9 cellular contexts compared by ENCODE assay signal in the genomic region with DNA sequence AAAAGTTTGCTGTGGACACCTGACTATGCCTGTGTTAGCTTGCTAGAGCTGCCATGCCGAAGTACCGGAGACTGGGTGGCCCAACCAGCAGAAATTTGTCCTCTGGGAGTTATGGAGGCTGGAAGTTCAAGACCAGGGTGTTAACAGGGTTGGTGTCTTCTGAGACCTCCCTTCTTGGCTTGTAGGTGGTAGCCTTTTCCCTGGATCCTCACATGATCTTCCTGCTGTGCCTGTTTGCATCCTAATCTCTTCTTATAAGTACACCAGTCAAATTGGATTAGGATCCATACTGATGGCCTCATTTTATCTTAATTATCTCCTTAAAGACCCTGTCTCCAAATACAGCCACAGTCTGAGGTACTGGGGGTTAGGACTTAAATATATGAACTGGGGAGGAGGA. TPM values are rescaled to one million over a fixed set of nuclear protein-coding genes. Genes with fewer than 3 reads are reported as not detected.
A peak's percentile ranks its signal among the peaks of the same experiment; 100 is the strongest.
DNase-seq lines count a peak whose midpoint lies in the region; ATAC-seq, FAIRE-seq and TF ChIP-seq lines count a peak whose summit lies in the region.
"Had no signal": no experiment of that assay in that cellular context is flagged by ENCODE, and none has a peak within 500 bp of the region (broad histone marks: within the 10 kb centered on the region; RNA-seq: fewer than 3 reads in every experiment).

No MANE protein-coding gene starts in this region.

- H3K27ac ChIP-seq in kidney (ENCODE audit: low read depth in 2 of 2, low read length in 2 of 2) (no peak overlapping the region), suprapubic skin (no peak overlapping the region)

- H3K9ac ChIP-seq in kidney (ENCODE audit: low read length in 2 of 2), result peak overlapping the region; percentile 10 to 83

- peak overlapping the region; percentile 64 to 90 for H3K4me3 ChIP-seq in kidney (ENCODE audit: low read length in 2 of 2)
- H3K4me3 ChIP-seq in suprapubic skin, result peak overlapping the region; percentile 84

- peaks cover 4% of the 10 kb centered on the region for H3K27me3 Mint-ChIP-seq in activated CD4-positive, alpha-beta T cell treated with anti-CD3 and anti-CD28 coated beads, Interleukin-2, amount 10 ng/mL, durations not matched to agents 7 days and 5 days

- H3K9me3 ChIP-seq in kidney (ENCODE audit: control insufficient read depth in 1 of 2, low read length in 2 of 2) (no peaks in the 10 kb centered on the region), suprapubic skin (no peaks in the 10 kb centered on the region)

- H3K4me3 Mint-ChIP-seq in activated CD4-positive, alpha-beta T cell treated with anti-CD3 and anti-CD28 coated beads, Interleukin-2, amount 10 ng/mL, durations not matched to agents 7 days and 5 days, result peak overlapping the region; percentile 76

- CTCF ChIA-PET in activated CD4-positive, alpha-beta T cell treated with anti-CD3 and anti-CD28 coated beads, Interleukin-2, amount 10 ng/mL, durations not matched to agents 7 days and 5 days (lab: Charles Lee), result no interaction called here

- H3K27ac Mint-ChIP-seq in activated CD4-positive, alpha-beta T cell treated with anti-CD3 and anti-CD28 coated beads, Interleukin-2, amount 10 ng/mL, durations not matched to agents 7 days and 5 days, result peak overlapping the region; percentile 94
- H3K27ac Mint-ChIP-seq in activated naive CD4-positive, alpha-beta T cell treated with anti-CD3 and anti-CD28 coated beads, Interleukin-2, amount 50 U/mL, for 72 hours, result peak overlapping the region; percentile 81 to 93

- TF ChIP-seq CTCF in kidney (IDR thresholded peaks at IDR 0.05; ENCODE audit: borderline replicate concordance, extremely low read depth, insufficient read depth) (no peak), suprapubic skin (IDR thresholded peaks at IDR 0.05) (no peak)

- 65% methylated on average over 2 of the region's 2 CpGs for WGBS in suprapubic skin

- intact Hi-C loops in kidney (cut with DNase I), result no loop called here

- H3K4me1 Mint-ChIP-seq in activated CD4-positive, alpha-beta T cell treated with anti-CD3 and anti-CD28 coated beads, Interleukin-2, amount 10 ng/mL, durations not matched to agents 7 days and 5 days, result peaks cover 27% of the 10 kb centered on the region

- POLR2A ChIA-PET in activated CD4-positive, alpha-beta T cell treated with anti-CD3 and anti-CD28 coated beads, Interleukin-2, amount 10 ng/mL, durations not matched to agents 7 days and 5 days (lab: Charles Lee), result no interaction called here

- TF ChIP-seq POLR2A in suprapubic skin (IDR thresholded peaks at IDR 0.05), result no peak

- no peaks in the 10 kb centered on the region for H3K27me3 ChIP-seq in suprapubic skin

- ATAC-seq in activated naive CD4-positive, alpha-beta T cell treated with anti-CD3 and anti-CD28 coated beads, Interleukin-2, amount 50 U/mL, for 72 hours, result no peak
- ATAC-seq in HG03469 (IDR thresholded peaks at IDR 0.05; ENCODE audit: unreplicated experiment) (no peak), left lobe of liver (no peak)

- H3K36me3 ChIP-seq in kidney (ENCODE audit: control insufficient read depth in 1 of 2, insufficient read depth in 2 of 2, low read length in 2 of 2), result peaks cover 0 to 7% of the 10 kb centered on the region in 2 donors
- H3K36me3 ChIP-seq in suprapubic skin, result peaks cover 8% of the 10 kb centered on the region

- DNase-seq in activated CD4-positive, alpha-beta T cell treated with anti-CD3 and anti-CD28 coated beads, Interleukin-2, amount 10 ng/mL, durations not matched to agents 7 days and 5 days, result no peak
- DNase-seq in activated CD4-positive, alpha-beta T cell treated with anti-CD3 and anti-CD28 coated beads for 1 hour, result no peak
- peak in 1 of 2 donors; percentile 11 for DNase-seq in activated naive CD4-positive, alpha-beta T cell treated with anti-CD3 and anti-CD28 coated beads, Interleukin-2, amount 50 U/mL, for 72 hours (ENCODE audit: low spot score in 2 of 2)
- DNase-seq in kidney (no peak), suprapubic skin (ENCODE audit: low spot score in 2 of 2) (no peak), hypothalamus (lab: John Stamatoyannopoulos, UW) (no peak), left lobe of liver (ENCODE audit: low spot score) (no peak)
- DNase-seq: stimulated activated CD4-positive, alpha-beta T cell treated with anti-CD3 and anti-CD28 coated beads, Interleukin-1b, Interleukin-23, amount 100 ng/mL, for 48 hours had no signal

- H3K4me1 ChIP-seq in kidney (ENCODE audit: control insufficient read depth in 1 of 2, insufficient read depth in 1 of 2, low read depth in 1 of 2, low read length in 2 of 2), result peaks cover 9 to 17% of the 10 kb centered on the region in 2 donors
- H3K4me1 ChIP-seq in suprapubic skin, result peaks cover 20% of the 10 kb centered on the region

- peaks cover 2% of the 10 kb centered on the region for H3K36me3 Mint-ChIP-seq in activated CD4-positive, alpha-beta T cell treated with anti-CD3 and anti-CD28 coated beads, Interleukin-2, amount 10 ng/mL, durations not matched to agents 7 days and 5 days (ENCODE audit: low read depth)
- peaks cover 8 to 23% of the 10 kb centered on the region in 2 donors for H3K36me3 Mint-ChIP-seq in activated naive CD4-positive, alpha-beta T cell treated with anti-CD3 and anti-CD28 coated beads, Interleukin-2, amount 50 U/mL, for 72 hours

- FAIRE-seq in kidney (lab: Jason Lieb, UNC), result no peak

- H3K9me3 Mint-ChIP-seq in activated CD4-positive, alpha-beta T cell treated with anti-CD3 and anti-CD28 coated beads, Interleukin-2, amount 10 ng/mL, durations not matched to agents 7 days and 5 days, result no peaks in the 10 kb centered on the region
- H3K9me3 Mint-ChIP-seq in activated naive CD4-positive, alpha-beta T cell treated with anti-CD3 and anti-CD28 coated beads, Interleukin-2, amount 50 U/mL, for 72 hours, result no peaks in the 10 kb centered on the region

- TF ChIP-seq EP300 in suprapubic skin (IDR thresholded peaks at IDR 0.05), result no peak

RNA-seq across cellular contexts. Expression of a gene that starts 0.8 kb away (rescaled TPM):
- total RNA-seq in activated CD4-positive, alpha-beta T cell treated with anti-CD3 and anti-CD28 coated beads, Interleukin-2, amount 10 ng/mL, durations not matched to agents 7 days and 5 days, result 1 to 10 TPM; 7.8 to 9.5 TPM
- 10 to 100 TPM in 1 of 2 donors, 1 to 10 TPM in 1; 4.8 to 12.2 TPM for total RNA-seq in activated naive CD4-positive, alpha-beta T cell treated with anti-CD3 and anti-CD28 coated beads, Interleukin-2, amount 50 U/mL, for 72 hours
- 13.3 TPM for total RNA-seq in kidney
- polyA plus RNA-seq in kidney (ENCODE audit: insufficient read depth, low read depth, low replicate concordance), result 31.5 TPM
- 10 to 100 TPM in 3 of 4 donors, 1 to 10 TPM in 1; 9.1 to 13.5 (median 11.7) TPM for total RNA-seq in suprapubic skin
- 18.4 TPM for total RNA-seq in left lobe of liver
